Comparison of ENCODE assay signal across 1 cellular context in the genomic region with DNA sequence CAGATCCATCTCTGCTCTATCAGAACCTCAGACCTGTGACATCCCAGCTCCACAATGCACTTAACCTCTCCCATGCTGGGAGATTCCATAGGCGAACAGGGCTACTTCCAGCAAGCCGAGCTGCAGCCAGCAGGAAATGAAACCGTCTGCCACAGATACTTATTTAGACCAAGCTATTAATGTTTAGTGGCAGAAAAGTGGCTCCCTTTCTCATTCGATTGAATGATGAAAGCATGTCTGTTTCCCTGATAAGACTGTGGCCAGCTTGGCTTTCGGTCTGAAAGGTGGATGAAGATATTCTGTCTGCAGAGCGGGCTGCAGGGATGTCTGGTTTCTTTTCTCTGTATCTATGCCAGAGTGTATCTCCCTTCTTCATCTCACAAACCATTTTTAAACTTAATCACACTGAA.
TF ChIP-seq lines count a peak whose summit lies in the region.

No MANE protein-coding gene starts in this region.

TF ChIP-seq in K562, 482 proteins besides CTCF, POLR2A, EP300 and RAD21 (continued from another document):
- TF ChIP-seq, protein P1, sequence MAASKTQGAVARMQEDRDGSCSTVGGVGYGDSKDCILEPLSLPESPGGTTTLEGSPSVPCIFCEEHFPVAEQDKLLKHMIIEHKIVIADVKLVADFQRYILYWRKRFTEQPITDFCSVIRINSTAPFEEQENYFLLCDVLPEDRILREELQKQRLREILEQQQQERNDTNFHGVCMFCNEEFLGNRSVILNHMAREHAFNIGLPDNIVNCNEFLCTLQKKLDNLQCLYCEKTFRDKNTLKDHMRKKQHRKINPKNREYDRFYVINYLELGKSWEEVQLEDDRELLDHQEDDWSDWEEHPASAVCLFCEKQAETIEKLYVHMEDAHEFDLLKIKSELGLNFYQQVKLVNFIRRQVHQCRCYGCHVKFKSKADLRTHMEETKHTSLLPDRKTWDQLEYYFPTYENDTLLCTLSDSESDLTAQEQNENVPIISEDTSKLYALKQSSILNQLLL (CRISPR knock-in tag; IDR thresholded peaks at IDR 0.05; ENCODE audit: borderline replicate concordance): no peak
- TF ChIP-seq FOXJ3 (CRISPR knock-in tag; IDR thresholded peaks at IDR 0.05) (no peak), RBFOX2 (IDR thresholded peaks at IDR 0.05; ENCODE audit: low read depth, low read length) (no peak), MEIS2 (IDR thresholded peaks at IDR 0.05; ENCODE audit: partially characterized antibody) (no peak), CBX3 (IDR thresholded peaks at IDR 0.05; ENCODE audit: borderline replicate concordance in 1 of 2, low read length in 2 of 2) (no peak), ZSCAN32 (CRISPR knock-in tag; IDR thresholded peaks at IDR 0.05) (no peak), HNRNPUL1 (IDR thresholded peaks at IDR 0.05; ENCODE audit: low read length) (no peak), SRSF3 (IDR thresholded peaks at IDR 0.05; ENCODE audit: insufficient read depth, low read length) (no peak), ZC3H11A (IDR thresholded peaks at IDR 0.05; ENCODE audit: low read depth, low read length) (no peak), ZNF12 (CRISPR knock-in tag; IDR thresholded peaks at IDR 0.05) (no peak), ZNF830 (CRISPR knock-in tag; IDR thresholded peaks at IDR 0.05) (no peak), JUND (IDR thresholded peaks at IDR 0.05; ENCODE audit: borderline replicate concordance, low read depth, low read length) (no peak), JUND (tag; IDR thresholded peaks at IDR 0.05; ENCODE audit: borderline replicate concordance, low read depth, low read length) (no peak)
- TF ChIP-seq, protein P2, sequence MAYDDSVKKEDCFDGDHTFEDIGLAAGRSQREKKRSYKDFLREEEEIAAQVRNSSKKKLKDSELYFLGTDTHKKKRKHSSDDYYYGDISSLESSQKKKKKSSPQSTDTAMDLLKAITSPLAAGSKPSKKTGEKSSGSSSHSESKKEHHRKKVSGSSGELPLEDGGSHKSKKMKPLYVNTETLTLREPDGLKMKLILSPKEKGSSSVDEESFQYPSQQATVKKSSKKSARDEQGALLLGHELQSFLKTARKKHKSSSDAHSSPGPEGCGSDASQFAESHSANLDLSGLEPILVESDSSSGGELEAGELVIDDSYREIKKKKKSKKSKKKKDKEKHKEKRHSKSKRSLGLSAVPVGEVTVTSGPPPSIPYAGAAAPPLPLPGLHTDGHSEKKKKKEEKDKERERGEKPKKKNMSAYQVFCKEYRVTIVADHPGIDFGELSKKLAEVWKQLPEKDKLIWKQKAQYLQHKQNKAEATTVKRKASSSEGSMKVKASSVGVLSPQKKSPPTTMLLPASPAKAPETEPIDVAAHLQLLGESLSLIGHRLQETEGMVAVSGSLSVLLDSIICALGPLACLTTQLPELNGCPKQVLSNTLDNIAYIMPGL (CRISPR knock-in tag; IDR thresholded peaks at IDR 0.05): no peak
- TF ChIP-seq, protein P3, sequence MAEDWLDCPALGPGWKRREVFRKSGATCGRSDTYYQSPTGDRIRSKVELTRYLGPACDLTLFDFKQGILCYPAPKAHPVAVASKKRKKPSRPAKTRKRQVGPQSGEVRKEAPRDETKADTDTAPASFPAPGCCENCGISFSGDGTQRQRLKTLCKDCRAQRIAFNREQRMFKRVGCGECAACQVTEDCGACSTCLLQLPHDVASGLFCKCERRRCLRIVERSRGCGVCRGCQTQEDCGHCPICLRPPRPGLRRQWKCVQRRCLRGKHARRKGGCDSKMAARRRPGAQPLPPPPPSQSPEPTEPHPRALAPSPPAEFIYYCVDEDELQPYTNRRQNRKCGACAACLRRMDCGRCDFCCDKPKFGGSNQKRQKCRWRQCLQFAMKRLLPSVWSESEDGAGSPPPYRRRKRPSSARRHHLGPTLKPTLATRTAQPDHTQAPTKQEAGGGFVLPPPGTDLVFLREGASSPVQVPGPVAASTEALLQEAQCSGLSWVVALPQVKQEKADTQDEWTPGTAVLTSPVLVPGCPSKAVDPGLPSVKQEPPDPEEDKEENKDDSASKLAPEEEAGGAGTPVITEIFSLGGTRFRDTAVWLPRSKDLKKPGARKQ (CRISPR knock-in tag; IDR thresholded peaks at IDR 0.05): no peak
- TF ChIP-seq, protein P4, sequence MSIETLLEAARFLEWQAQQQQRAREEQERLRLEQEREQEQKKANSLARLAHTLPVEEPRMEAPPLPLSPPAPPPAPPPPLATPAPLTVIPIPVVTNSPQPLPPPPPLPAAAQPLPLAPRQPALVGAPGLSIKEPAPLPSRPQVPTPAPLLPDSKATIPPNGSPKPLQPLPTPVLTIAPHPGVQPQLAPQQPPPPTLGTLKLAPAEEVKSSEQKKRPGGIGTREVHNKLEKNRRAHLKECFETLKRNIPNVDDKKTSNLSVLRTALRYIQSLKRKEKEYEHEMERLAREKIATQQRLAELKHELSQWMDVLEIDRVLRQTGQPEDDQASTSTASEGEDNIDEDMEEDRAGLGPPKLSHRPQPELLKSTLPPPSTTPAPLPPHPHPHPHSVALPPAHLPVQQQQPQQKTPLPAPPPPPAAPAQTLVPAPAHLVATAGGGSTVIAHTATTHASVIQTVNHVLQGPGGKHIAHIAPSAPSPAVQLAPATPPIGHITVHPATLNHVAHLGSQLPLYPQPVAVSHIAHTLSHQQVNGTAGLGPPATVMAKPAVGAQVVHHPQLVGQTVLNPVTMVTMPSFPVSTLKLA (conservative IDR thresholded peaks at IDR 0.05): no peak
- TF ChIP-seq, protein P5, sequence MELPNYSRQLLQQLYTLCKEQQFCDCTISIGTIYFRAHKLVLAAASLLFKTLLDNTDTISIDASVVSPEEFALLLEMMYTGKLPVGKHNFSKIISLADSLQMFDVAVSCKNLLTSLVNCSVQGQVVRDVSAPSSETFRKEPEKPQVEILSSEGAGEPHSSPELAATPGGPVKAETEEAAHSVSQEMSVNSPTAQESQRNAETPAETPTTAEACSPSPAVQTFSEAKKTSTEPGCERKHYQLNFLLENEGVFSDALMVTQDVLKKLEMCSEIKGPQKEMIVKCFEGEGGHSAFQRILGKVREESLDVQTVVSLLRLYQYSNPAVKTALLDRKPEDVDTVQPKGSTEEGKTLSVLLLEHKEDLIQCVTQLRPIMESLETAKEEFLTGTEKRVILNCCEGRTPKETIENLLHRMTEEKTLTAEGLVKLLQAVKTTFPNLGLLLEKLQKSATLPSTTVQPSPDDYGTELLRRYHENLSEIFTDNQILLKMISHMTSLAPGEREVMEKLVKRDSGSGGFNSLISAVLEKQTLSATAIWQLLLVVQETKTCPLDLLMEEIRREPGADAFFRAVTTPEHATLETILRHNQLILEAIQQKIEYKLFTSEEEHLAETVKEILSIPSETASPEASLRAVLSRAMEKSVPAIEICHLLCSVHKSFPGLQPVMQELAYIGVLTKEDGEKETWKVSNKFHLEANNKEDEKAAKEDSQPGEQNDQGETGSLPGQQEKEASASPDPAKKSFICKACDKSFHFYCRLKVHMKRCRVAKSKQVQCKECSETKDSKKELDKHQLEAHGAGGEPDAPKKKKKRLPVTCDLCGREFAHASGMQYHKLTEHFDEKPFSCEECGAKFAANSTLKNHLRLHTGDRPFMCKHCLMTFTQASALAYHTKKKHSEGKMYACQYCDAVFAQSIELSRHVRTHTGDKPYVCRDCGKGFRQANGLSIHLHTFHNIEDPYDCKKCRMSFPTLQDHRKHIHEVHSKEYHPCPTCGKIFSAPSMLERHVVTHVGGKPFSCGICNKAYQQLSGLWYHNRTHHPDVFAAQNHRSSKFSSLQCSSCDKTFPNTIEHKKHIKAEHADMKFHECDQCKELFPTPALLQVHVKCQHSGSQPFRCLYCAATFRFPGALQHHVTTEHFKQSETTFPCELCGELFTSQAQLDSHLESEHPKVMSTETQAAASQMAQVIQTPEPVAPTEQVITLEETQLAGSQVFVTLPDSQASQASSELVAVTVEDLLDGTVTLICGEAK (IDR thresholded peaks at IDR 0.05): no peak
- TF ChIP-seq, protein P5 (CRISPR knock-in tag; IDR thresholded peaks at IDR 0.05): no peak
- TF ChIP-seq, protein P6, sequence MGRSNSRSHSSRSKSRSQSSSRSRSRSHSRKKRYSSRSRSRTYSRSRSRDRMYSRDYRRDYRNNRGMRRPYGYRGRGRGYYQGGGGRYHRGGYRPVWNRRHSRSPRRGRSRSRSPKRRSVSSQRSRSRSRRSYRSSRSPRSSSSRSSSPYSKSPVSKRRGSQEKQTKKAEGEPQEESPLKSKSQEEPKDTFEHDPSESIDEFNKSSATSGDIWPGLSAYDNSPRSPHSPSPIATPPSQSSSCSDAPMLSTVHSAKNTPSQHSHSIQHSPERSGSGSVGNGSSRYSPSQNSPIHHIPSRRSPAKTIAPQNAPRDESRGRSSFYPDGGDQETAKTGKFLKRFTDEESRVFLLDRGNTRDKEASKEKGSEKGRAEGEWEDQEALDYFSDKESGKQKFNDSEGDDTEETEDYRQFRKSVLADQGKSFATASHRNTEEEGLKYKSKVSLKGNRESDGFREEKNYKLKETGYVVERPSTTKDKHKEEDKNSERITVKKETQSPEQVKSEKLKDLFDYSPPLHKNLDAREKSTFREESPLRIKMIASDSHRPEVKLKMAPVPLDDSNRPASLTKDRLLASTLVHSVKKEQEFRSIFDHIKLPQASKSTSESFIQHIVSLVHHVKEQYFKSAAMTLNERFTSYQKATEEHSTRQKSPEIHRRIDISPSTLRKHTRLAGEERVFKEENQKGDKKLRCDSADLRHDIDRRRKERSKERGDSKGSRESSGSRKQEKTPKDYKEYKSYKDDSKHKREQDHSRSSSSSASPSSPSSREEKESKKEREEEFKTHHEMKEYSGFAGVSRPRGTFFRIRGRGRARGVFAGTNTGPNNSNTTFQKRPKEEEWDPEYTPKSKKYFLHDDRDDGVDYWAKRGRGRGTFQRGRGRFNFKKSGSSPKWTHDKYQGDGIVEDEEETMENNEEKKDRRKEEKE (IDR thresholded peaks at IDR 0.05; ENCODE audit: borderline replicate concordance in 1 of 2, control insufficient read depth in 1 of 2, low read depth in 2 of 2, low read length in 1 of 2): no peak
- TF ChIP-seq, protein P7, sequence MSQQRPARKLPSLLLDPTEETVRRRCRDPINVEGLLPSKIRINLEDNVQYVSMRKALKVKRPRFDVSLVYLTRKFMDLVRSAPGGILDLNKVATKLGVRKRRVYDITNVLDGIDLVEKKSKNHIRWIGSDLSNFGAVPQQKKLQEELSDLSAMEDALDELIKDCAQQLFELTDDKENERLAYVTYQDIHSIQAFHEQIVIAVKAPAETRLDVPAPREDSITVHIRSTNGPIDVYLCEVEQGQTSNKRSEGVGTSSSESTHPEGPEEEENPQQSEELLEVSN (IDR thresholded peaks at IDR 0.05; ENCODE audit: borderline replicate concordance in 1 of 2, extremely low read depth in 1 of 2, insufficient read depth in 1 of 2, insufficient read length in 1 of 2, low read depth in 1 of 2, low read length in 1 of 2, poor library complexity in 1 of 2, severe bottlenecking in 1 of 2): no peak
